Comparison of ENCODE assay signal across 1 cellular context in the genomic region with DNA sequence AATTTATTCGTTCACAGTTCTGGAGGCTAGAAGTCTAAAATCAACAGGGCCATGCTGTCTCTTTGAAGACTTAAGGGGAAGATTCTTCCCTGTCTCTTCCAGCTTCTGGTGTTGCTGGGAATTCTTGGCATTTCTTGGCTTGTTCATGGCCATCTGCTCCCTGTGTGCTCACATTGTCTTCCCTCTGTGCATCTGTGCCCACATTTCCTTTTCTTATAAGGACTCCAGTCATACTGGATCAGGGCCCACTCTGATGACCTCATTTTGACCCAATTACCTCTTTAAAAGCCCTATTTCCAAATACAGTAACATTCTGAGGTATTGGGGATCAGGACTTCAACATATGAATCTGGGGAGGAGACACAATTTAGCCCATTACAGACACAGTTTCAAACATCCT.
TF ChIP-seq lines count a peak whose summit lies in the region.

No MANE protein-coding gene starts in this region.

TF ChIP-seq in IMR-90, 13 proteins besides CTCF, POLR2A, EP300 and RAD21 (continued from another document):
- TF ChIP-seq MAFK (IDR thresholded peaks at IDR 0.05; ENCODE audit: low read depth, low read length) (no peak), CEBPB (IDR thresholded peaks at IDR 0.05; ENCODE audit: low read depth, low read length) (no peak)
